ENCODE assay signal across 30 cellular contexts in the genomic region with DNA sequence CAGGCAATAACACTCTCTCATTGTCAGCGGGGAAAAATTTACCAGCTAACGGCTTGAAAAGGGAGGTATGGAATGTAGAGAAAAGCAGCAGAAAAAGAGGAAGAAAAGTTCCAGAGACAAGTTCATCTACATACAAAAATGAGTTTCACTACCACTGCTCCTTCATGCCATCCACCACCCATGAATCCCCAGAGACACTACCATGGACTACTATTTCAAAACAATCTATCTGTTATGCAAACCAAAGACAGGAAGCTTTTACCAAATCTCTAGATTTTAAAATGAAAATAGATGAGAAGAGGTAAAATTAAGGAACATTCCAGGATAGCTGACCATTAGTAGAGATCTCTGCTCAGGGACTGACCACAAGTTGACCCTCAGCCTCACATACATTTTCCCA.
"Had no signal": no experiment of that assay in that cellular context is flagged by ENCODE, and none has a peak within 500 bp of the region (broad histone marks: within the 10 kb centered on the region; RNA-seq: fewer than 3 reads in every experiment).

No MANE protein-coding gene starts in this region.

- H3K27me3 ChIP-seq: left lung, pancreas, stomach, suprapubic skin, tibial artery, upper lobe of right lung had no signal

- DNase-seq: hypothalamus; immature natural killer cell; kidney; left colon; left lung; midbrain; mucosa of descending colon; naive thymus-derived CD4-positive, alpha-beta T cell; nucleus accumbens; pancreas; posterior cingulate gyrus; retina; right cardiac atrium; stimulated activated CD4-positive, alpha-beta T cell treated with anti-CD3 and anti-CD28 coated beads, Interleukin-12 subunit alpha, Interleukin-12 subunit beta, amount 100 ng/mL, for 4 hours; stimulated activated CD4-positive, alpha-beta T cell treated with anti-CD3 and anti-CD28 coated beads, Interleukin-15, amount 100 ng/mL, for 24 hours; stimulated activated CD4-positive, alpha-beta T cell treated with anti-CD3 and anti-CD28 coated beads, Interleukin-2, amount 100 ng/mL, for 24 hours; stimulated activated CD4-positive, alpha-beta T cell treated with anti-CD3 and anti-CD28 coated beads, Interleukin-4, amount 100 ng/mL, for 1 hour; stimulated activated naive B cell treated with anti-CD40 and anti-IgM and Interleukin-4, amounts not matched to agents 10 μg/mL and 1 μg/mL and 100 μg/mL, for 72 hours; stimulated activated naive CD8-positive, alpha-beta T cell treated with anti-CD3 and anti-CD28 coated beads, Interleukin-15, Interleukin-2, amounts not matched to agents 100 U/mL and 50 U/mL, for 24 hours; stomach; tibial artery; trophoblast cell; upper lobe of right lung had no signal

- H3K4me1 ChIP-seq: left lung, pancreas, prostate gland, stomach, suprapubic skin, tibial artery, upper lobe of right lung had no signal

- H3K36me3 ChIP-seq: left lung, pancreas, prostate gland, stomach, suprapubic skin, thoracic aorta, tibial artery, upper lobe of right lung had no signal

- H3K9me3 Mint-ChIP-seq: stimulated activated naive B cell treated with anti-CD40 and anti-IgM and Interleukin-4, amounts not matched to agents 10 μg/mL and 1 μg/mL and 100 μg/mL, for 72 hours had no signal

- H3K27me3 Mint-ChIP-seq: naive thymus-derived CD4-positive, alpha-beta T cell; natural killer cell treated with Interleukin-12 subunit alpha and Interleukin-12 subunit beta and Interleukin-15 and Interleukin-18, amount 100 ng/mL, for 72 hours; stimulated activated naive B cell treated with anti-CD40 and anti-IgM and Interleukin-4, amounts not matched to agents 10 μg/mL and 1 μg/mL and 100 μg/mL, for 72 hours had no signal

- H3K27ac ChIP-seq: left lung, pancreas, prostate gland, skin epidermis, stomach, suprapubic skin, thoracic aorta, tibial artery, upper lobe of right lung had no signal

- H3K27ac Mint-ChIP-seq: immature natural killer cell; naive thymus-derived CD4-positive, alpha-beta T cell; natural killer cell treated with Interleukin-12 subunit alpha and Interleukin-12 subunit beta and Interleukin-15 and Interleukin-18, amount 100 ng/mL, for 72 hours; stimulated activated naive B cell treated with anti-CD40 and anti-IgM and Interleukin-4, amounts not matched to agents 10 μg/mL and 1 μg/mL and 100 μg/mL, for 72 hours had no signal

- H3K4me3 ChIP-seq: left lung, lung, mucosa of descending colon, pancreas, prostate gland, skin epidermis, stomach, suprapubic skin, thoracic aorta, tibial artery, upper lobe of right lung had no signal

- H3K4me1 Mint-ChIP-seq: immature natural killer cell; naive thymus-derived CD4-positive, alpha-beta T cell; stimulated activated naive B cell treated with anti-CD40 and anti-IgM and Interleukin-4, amounts not matched to agents 10 μg/mL and 1 μg/mL and 100 μg/mL, for 72 hours had no signal

- H3K4me3 Mint-ChIP-seq: immature natural killer cell; naive thymus-derived CD4-positive, alpha-beta T cell; natural killer cell treated with Interleukin-12 subunit alpha and Interleukin-12 subunit beta and Interleukin-15 and Interleukin-18, amount 100 ng/mL, for 72 hours; stimulated activated naive B cell treated with anti-CD40 and anti-IgM and Interleukin-4, amounts not matched to agents 10 μg/mL and 1 μg/mL and 100 μg/mL, for 72 hours had no signal

- H3K9me3 ChIP-seq: left lung, mucosa of descending colon, pancreas, prostate gland, stomach, thoracic aorta, tibial artery, upper lobe of right lung had no signal

- H3K36me3 Mint-ChIP-seq: immature natural killer cell; naive thymus-derived CD4-positive, alpha-beta T cell; natural killer cell treated with Interleukin-12 subunit alpha and Interleukin-12 subunit beta and Interleukin-15 and Interleukin-18, amount 100 ng/mL, for 72 hours; stimulated activated naive B cell treated with anti-CD40 and anti-IgM and Interleukin-4, amounts not matched to agents 10 μg/mL and 1 μg/mL and 100 μg/mL, for 72 hours had no signal

- ATAC-seq: left colon; left lung; mucosa of descending colon; naive thymus-derived CD4-positive, alpha-beta T cell; natural killer cell treated with Interleukin-12 subunit alpha and Interleukin-12 subunit beta and Interleukin-15 and Interleukin-18, amount 100 ng/mL, for 72 hours; pancreas; right cardiac atrium; sciatic nerve; stimulated activated naive B cell treated with anti-CD40 and anti-IgM and Interleukin-4, amounts not matched to agents 10 μg/mL and 1 μg/mL and 100 μg/mL, for 72 hours; stimulated activated naive CD8-positive, alpha-beta T cell treated with anti-CD3 and anti-CD28 coated beads, Interleukin-15, Interleukin-2, amounts not matched to agents 100 U/mL and 50 U/mL, for 24 hours; upper lobe of right lung had no signal
